15 cellular contexts compared by ENCODE assay signal in the genomic region with DNA sequence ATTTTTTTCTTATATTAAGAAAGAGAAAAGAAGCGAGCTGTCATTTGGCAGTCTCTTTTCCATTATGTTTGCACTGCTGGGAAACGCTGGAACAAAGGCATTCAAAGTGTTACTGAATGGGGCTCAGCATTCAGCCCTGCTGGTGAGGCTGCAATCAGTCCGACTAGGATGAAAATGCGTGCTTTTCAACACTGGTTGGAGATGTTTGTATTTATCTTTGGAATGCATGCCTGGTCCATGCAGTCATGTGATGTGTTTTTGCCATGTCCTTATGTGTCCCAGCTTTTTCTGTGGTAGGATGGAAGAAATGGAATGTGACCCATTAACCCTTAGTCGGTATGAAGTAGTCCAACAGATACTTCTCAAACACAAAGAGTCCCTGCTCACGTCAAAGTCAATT.
DNase-seq lines count a peak whose midpoint lies in the region; ATAC-seq and TF ChIP-seq lines count a peak whose summit lies in the region.
"Had no signal": no experiment of that assay in that cellular context is flagged by ENCODE, and none has a peak within 500 bp of the region (broad histone marks: within the 10 kb centered on the region; RNA-seq: fewer than 3 reads in every experiment).

No MANE protein-coding gene starts in this region.

- H3K27ac Mint-ChIP-seq in Caco-2 (ENCODE audit: unreplicated experiment), result no peak overlapping the region
- H3K27ac Mint-ChIP-seq: activated CD8-positive, alpha-beta T cell treated with anti-CD3 and anti-CD28 coated beads for 36 hours; activated naive CD8-positive, alpha-beta T cell treated with anti-CD3 and anti-CD28 coated beads, Interleukin-2, amount 50 U/mL, for 24 hours; T-helper 1 cell treated with Interleukin-12 subunit alpha and Interleukin-12 subunit beta and Interleukin-4 antibody, amounts not matched to agents 30 μg/mL and 1 μg/mL, for 36 hours had no signal

- H3K9me3 Mint-ChIP-seq in Caco-2 (ENCODE audit: unreplicated experiment), result peaks cover 13% of the 10 kb centered on the region

- 48 to 49% methylated on average over 6 of the region's 6 CpGs for WGBS in thyroid gland, 2 donors

- no peak for TF ChIP-seq POLR2A in thyroid gland (IDR thresholded peaks at IDR 0.05)

- H3K9me3 ChIP-seq in thyroid gland, result no peaks in the 10 kb centered on the region
- no peaks in the 10 kb centered on the region for H3K9me3 ChIP-seq in Caco-2
- H3K9me3 ChIP-seq: BLaER1, esophagus squamous epithelium had no signal

- TF ChIP-seq CTCF in fibroblast of villous mesenchyme (IDR thresholded peaks at IDR 0.05; ENCODE audit: insufficient read depth, low read depth, low read length) (no peak), thyroid gland (IDR thresholded peaks at IDR 0.05) (no peak), Caco-2 (IDR thresholded peaks at IDR 0.05; ENCODE audit: insufficient read depth in 1 of 2, low read depth in 1 of 2, low read length in 1 of 2, severe bottlenecking in 1 of 2, unreplicated experiment in 1 of 2) (no peak)

- H3K36me3 Mint-ChIP-seq in Caco-2 (ENCODE audit: insufficient read depth, unreplicated experiment), result no peaks in the 10 kb centered on the region

- no peak overlapping the region for H3K4me3 Mint-ChIP-seq in Caco-2 (ENCODE audit: unreplicated experiment)
- H3K4me3 Mint-ChIP-seq: activated CD8-positive, alpha-beta T cell treated with anti-CD3 and anti-CD28 coated beads for 36 hours; activated naive CD8-positive, alpha-beta T cell treated with anti-CD3 and anti-CD28 coated beads, Interleukin-2, amount 50 U/mL, for 24 hours; T-helper 1 cell treated with Interleukin-12 subunit alpha and Interleukin-12 subunit beta and Interleukin-4 antibody, amounts not matched to agents 30 μg/mL and 1 μg/mL, for 36 hours had no signal

- H3K4me3 ChIP-seq in fibroblast of villous mesenchyme (ENCODE audit: low read depth, low read length) (no peak overlapping the region), thyroid gland (replicated peaks in 1 of 3) (no peak overlapping the region), Caco-2 (ENCODE audit: low read depth, low read length) (no peak overlapping the region)
- H3K4me3 ChIP-seq: BLaER1, esophagus squamous epithelium had no signal

- no peaks in the 10 kb centered on the region for H3K27me3 ChIP-seq in thyroid gland
- no peaks in the 10 kb centered on the region for H3K27me3 ChIP-seq in Caco-2 (replicated peaks; ENCODE audit: control insufficient read depth, insufficient read depth, low read length)
- H3K27me3 ChIP-seq: BLaER1, esophagus squamous epithelium had no signal

- intact Hi-C loops in thyroid gland (cut with DNase I), result no loop called here
- intact Hi-C loops in Caco-2 (cut with micrococcal nuclease; ENCODE audit: unreplicated experiment), result no loop called here

- H3K4me1 ChIP-seq in thyroid gland (no peaks in the 10 kb centered on the region), Caco-2 (no peaks in the 10 kb centered on the region)
- H3K4me1 ChIP-seq: BLaER1 had no signal

- no TSS peak for BruUV-seq in Caco-2 (replicated peaks; lab: Mats Ljungman, UMichigan)

- no peaks in the 10 kb centered on the region for H3K4me1 Mint-ChIP-seq in Caco-2 (ENCODE audit: low read depth, unreplicated experiment)
- H3K4me1 Mint-ChIP-seq: activated naive CD8-positive, alpha-beta T cell treated with anti-CD3 and anti-CD28 coated beads, Interleukin-2, amount 50 U/mL, for 24 hours had no signal

- ATAC-seq in HG03571 (IDR thresholded peaks at IDR 0.05; ENCODE audit: unreplicated experiment) (no peak), GM19467 (IDR thresholded peaks at IDR 0.05; ENCODE audit: unreplicated experiment) (no peak)
- ATAC-seq: activated CD8-positive, alpha-beta T cell treated with anti-CD3 and anti-CD28 coated beads for 36 hours; activated naive CD8-positive, alpha-beta T cell treated with anti-CD3 and anti-CD28 coated beads, Interleukin-2, amount 50 U/mL, for 24 hours had no signal

- no peaks in the 10 kb centered on the region for H3K36me3 ChIP-seq in thyroid gland
- H3K36me3 ChIP-seq in Caco-2 (ENCODE audit: control insufficient read depth, insufficient read depth, low read length), result no peaks in the 10 kb centered on the region
- H3K36me3 ChIP-seq: BLaER1, esophagus squamous epithelium had no signal

- peak; percentile 45 for DNase-seq in DMS114 treated with DMSO at 0.1 percent for 48 hours (lab: John Stamatoyannopoulos, UW; ENCODE audit: unreplicated experiment)
- DNase-seq in NCI-H774 (lab: John Stamatoyannopoulos, UW), result peak; percentile 32
- peak; percentile 67 for DNase-seq in fibroblast of villous mesenchyme (ENCODE audit: low read depth)
- peak; percentile 35 for DNase-seq in myocyte (ENCODE audit: low read depth)
- no peak for DNase-seq in thyroid gland
- DNase-seq in Caco-2, result no peak
- DNase-seq: activated CD8-positive, alpha-beta T cell treated with anti-CD3 and anti-CD28 coated beads for 36 hours; activated naive CD8-positive, alpha-beta T cell treated with anti-CD3 and anti-CD28 coated beads, Interleukin-2, amount 50 U/mL, for 24 hours; esophagus squamous epithelium; NCI-H1105 treated with DMSO at 0.1 percent for 48 hours; small intestine had no signal

- no peak overlapping the region for H3K27ac ChIP-seq in thyroid gland
- H3K27ac ChIP-seq: BLaER1, esophagus squamous epithelium had no signal

- no peaks in the 10 kb centered on the region for H3K27me3 Mint-ChIP-seq in Caco-2 (ENCODE audit: insufficient read depth, unreplicated experiment)
- H3K27me3 Mint-ChIP-seq: activated CD8-positive, alpha-beta T cell treated with anti-CD3 and anti-CD28 coated beads for 36 hours; activated naive CD8-positive, alpha-beta T cell treated with anti-CD3 and anti-CD28 coated beads, Interleukin-2, amount 50 U/mL, for 24 hours had no signal

- POLR2A ChIA-PET in Caco-2 (lab: Charles Lee), result no interaction called here

- CTCF ChIA-PET in Caco-2 (lab: Charles Lee), result no interaction called here

Comparison
In these comparisons a context has a peak if more than half of its experiments do, and no peak if none do; other contexts are left out.
1. DNase-seq: peak in DMS114 treated with DMSO at 0.1 percent for 48 hours (single experiment), NCI-H774 (single experiment), fibroblast of villous mesenchyme (single experiment) and myocyte (single experiment); none in thyroid gland (0 of 2) and Caco-2 (0 of 2).